7 cellular contexts compared by ENCODE assay signal in genomic region chr1:153742411-153743142, GRCh38. TPM values are rescaled to one million over a fixed set of nuclear protein-coding genes. Genes with fewer than 3 reads are reported as not detected.
DNase-seq lines count a peak whose midpoint lies in the region; ATAC-seq and TF ChIP-seq lines count a peak whose summit lies in the region.

No MANE protein-coding gene starts in this region.

- no peaks in the 10 kb centered on the region for H3K27me3 Mint-ChIP-seq in glutamatergic neuron (ENCODE audit: unreplicated experiment)

- H3K27ac ChIP-seq in spleen, result peak overlapping the region in 1 of 8 donors; percentile 33

- ATAC-seq in GM19023 (IDR thresholded peaks at IDR 0.05; ENCODE audit: unreplicated experiment) (peak; percentile 76), HG03139 (IDR thresholded peaks at IDR 0.05; ENCODE audit: unreplicated experiment) (peak; percentile 62)

- no peaks in the 10 kb centered on the region for H3K36me3 Mint-ChIP-seq in glutamatergic neuron (ENCODE audit: unreplicated experiment)

- no peak for TF ChIP-seq CTCF in astrocyte of the spinal cord (IDR thresholded peaks at IDR 0.05; ENCODE audit: low read depth, low read length)
- no peak for TF ChIP-seq CTCF in spleen (IDR thresholded peaks at IDR 0.05 in 8 of 11, conservative IDR thresholded peaks at IDR 0.05 in 3 of 11)
- no peak for TF ChIP-seq CTCF in glutamatergic neuron (IDR thresholded peaks at IDR 0.05; ENCODE audit: partially characterized antibody, unreplicated experiment)

- in situ Hi-C loops in astrocyte of the spinal cord (cut with HindIII; ENCODE audit: low sequenced_read_pairs), result no loop called here

- intact Hi-C loops in spleen (cut with DNase I; ENCODE audit: low total_unique reads), result no loop called here

- peaks cover 5% of the 10 kb centered on the region for H3K4me1 Mint-ChIP-seq in glutamatergic neuron (ENCODE audit: low read depth, unreplicated experiment)

- H3K4me3 Mint-ChIP-seq in glutamatergic neuron (ENCODE audit: unreplicated experiment), result no peak overlapping the region

- H3K27ac Mint-ChIP-seq in glutamatergic neuron (ENCODE audit: unreplicated experiment), result no peak overlapping the region

- H3K4me3 ChIP-seq in astrocyte of the spinal cord (ENCODE audit: low read depth, low read length) (no peak overlapping the region), spleen (no peak overlapping the region)

- DNase-seq in astrocyte of the spinal cord (ENCODE audit: low read depth, low spot score) (peak; percentile 37), spleen (peak; percentile 64), glutamatergic neuron (no peak), HT-29 (ENCODE audit: low spot score) (no peak), AML-193 (lab: John Stamatoyannopoulos, UW) (no peak)

- no peak for TF ChIP-seq POLR2A in spleen (IDR thresholded peaks at IDR 0.05)

- H3K27me3 ChIP-seq in spleen (replicated peaks in 1 of 7), result no peaks in the 10 kb centered on the region

- peaks cover 2 to 27% (median 12%) of the 10 kb centered on the region in 6 donors for H3K4me1 ChIP-seq in spleen

- peaks cover 1% of the 10 kb centered on the region for H3K9me3 Mint-ChIP-seq in glutamatergic neuron (ENCODE audit: unreplicated experiment)

- no peaks in the 10 kb centered on the region for H3K9me3 ChIP-seq in spleen

- WGBS in spleen, 5 donors, result 43 to 60% (median 50%) methylated on average over 5 of the region's 5 CpGs

- peaks cover 0 to 91% (median 62%) of the 10 kb centered on the region in 6 donors for H3K36me3 ChIP-seq in spleen

RNA-seq across cellular contexts. Expression of gene INTS3, which starts 14.7 kb away (rescaled TPM):
- total RNA-seq in spleen (10 to 100 TPM; 38.1 to 66.2 (median 49.0) TPM), glutamatergic neuron (ENCODE audit: unreplicated experiment) (56.7 TPM)
- 10 to 100 TPM; 24.7 to 51.9 (median 46.6) TPM for polyA plus RNA-seq in spleen
- total RNA-seq in HT-29 (2014; rRNA removed; shearing (Covaris generic)), result 23.4 and 28.9 TPM in 2 replicates

RNA-seq across cellular contexts. Expression of gene SLC27A3, which starts 32.6 kb away (rescaled TPM):
- total RNA-seq in spleen (10 to 100 TPM; 11.1 to 28.4 (median 20.0) TPM), glutamatergic neuron (ENCODE audit: unreplicated experiment) (10.8 TPM)
- polyA plus RNA-seq in spleen, result 10 to 100 TPM; 23.4 to 54.5 (median 48.6) TPM
- total RNA-seq in HT-29 (2014; rRNA removed; shearing (Covaris generic)), result 13.8 and 14.7 TPM in 2 replicates

Comparison
In these comparisons a context has a peak if more than half of its experiments do, and no peak if none do; other contexts are left out.
1. DNase-seq: peak in astrocyte of the spinal cord (single experiment) and spleen (single experiment); none in glutamatergic neuron (single experiment), HT-29 (single experiment) and AML-193 (0 of 2).